Comparison of ENCODE assay signal across 1 cellular context in genomic region chr14:99066378-99066777, GRCh38.
TF ChIP-seq lines count a peak whose summit lies in the region.

No MANE protein-coding gene starts in this region.

TF ChIP-seq in WTC11, 78 proteins besides CTCF, POLR2A, EP300 and RAD21:
- TF ChIP-seq SMAD4 (CRISPR knock-in tag; IDR thresholded peaks at IDR 0.05) (no peak), ZNF219 (CRISPR knock-in tag; IDR thresholded peaks at IDR 0.05; ENCODE audit: borderline replicate concordance) (no peak)
- TF ChIP-seq, protein P1, sequence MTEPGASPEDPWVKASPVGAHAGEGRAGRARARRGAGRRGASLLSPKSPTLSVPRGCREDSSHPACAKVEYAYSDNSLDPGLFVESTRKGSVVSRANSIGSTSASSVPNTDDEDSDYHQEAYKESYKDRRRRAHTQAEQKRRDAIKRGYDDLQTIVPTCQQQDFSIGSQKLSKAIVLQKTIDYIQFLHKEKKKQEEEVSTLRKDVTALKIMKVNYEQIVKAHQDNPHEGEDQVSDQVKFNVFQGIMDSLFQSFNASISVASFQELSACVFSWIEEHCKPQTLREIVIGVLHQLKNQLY (CRISPR knock-in tag; IDR thresholded peaks at IDR 0.05): no peak
- TF ChIP-seq, protein P2, sequence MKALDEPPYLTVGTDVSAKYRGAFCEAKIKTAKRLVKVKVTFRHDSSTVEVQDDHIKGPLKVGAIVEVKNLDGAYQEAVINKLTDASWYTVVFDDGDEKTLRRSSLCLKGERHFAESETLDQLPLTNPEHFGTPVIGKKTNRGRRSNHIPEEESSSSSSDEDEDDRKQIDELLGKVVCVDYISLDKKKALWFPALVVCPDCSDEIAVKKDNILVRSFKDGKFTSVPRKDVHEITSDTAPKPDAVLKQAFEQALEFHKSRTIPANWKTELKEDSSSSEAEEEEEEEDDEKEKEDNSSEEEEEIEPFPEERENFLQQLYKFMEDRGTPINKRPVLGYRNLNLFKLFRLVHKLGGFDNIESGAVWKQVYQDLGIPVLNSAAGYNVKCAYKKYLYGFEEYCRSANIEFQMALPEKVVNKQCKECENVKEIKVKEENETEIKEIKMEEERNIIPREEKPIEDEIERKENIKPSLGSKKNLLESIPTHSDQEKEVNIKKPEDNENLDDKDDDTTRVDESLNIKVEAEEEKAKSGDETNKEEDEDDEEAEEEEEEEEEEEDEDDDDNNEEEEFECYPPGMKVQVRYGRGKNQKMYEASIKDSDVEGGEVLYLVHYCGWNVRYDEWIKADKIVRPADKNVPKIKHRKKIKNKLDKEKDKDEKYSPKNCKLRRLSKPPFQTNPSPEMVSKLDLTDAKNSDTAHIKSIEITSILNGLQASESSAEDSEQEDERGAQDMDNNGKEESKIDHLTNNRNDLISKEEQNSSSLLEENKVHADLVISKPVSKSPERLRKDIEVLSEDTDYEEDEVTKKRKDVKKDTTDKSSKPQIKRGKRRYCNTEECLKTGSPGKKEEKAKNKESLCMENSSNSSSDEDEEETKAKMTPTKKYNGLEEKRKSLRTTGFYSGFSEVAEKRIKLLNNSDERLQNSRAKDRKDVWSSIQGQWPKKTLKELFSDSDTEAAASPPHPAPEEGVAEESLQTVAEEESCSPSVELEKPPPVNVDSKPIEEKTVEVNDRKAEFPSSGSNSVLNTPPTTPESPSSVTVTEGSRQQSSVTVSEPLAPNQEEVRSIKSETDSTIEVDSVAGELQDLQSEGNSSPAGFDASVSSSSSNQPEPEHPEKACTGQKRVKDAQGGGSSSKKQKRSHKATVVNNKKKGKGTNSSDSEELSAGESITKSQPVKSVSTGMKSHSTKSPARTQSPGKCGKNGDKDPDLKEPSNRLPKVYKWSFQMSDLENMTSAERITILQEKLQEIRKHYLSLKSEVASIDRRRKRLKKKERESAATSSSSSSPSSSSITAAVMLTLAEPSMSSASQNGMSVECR (CRISPR knock-in tag; IDR thresholded peaks at IDR 0.05; ENCODE audit: borderline replicate concordance): no peak
TF ChIP-seq in WTC11: peak in this region for 0.
